In the genomic region with DNA sequence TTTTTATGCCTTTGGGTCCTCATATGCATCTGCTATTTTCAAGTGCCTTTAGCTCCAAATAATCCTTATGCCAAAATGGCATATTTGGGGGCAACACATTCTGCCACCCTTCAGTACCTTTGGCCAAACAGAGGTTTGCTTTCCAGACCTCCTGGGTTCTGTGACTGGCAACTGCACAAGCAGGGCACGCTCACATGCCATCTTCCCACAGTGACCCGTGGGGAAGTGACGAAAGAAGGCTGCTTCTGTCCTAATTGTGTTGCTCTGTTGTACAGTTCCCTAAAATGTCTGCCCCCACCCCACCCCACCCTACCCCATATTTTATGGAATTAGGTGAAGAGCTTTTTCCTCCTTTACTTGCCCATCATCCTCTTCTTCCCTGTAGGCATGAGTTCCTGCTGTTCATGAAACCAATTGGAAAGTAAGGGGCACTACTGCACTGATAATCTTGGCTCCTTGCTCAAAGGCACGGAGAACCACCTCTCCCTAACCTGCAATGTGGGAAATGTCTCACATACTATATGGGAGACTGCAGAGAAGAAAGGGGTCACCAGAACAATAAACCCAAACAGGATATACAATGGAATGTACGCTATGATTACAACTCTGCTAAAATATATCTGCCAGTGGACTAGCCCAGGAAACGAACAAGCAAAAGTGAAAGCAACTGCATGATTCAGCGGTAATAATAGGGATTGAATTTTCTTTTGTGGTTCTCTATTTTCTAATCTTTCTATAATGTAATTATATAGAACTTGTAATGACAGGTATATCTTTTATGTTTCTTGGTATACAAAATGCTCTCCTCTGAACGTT, we compare ENCODE assay signal across 8 cellular contexts. TPM values are rescaled to one million over a fixed set of nuclear protein-coding genes. Genes with fewer than 3 reads are reported as not detected.
DNase-seq lines count a peak whose midpoint lies in the region; ATAC-seq and TF ChIP-seq lines count a peak whose summit lies in the region.

No MANE protein-coding gene starts in this region.

- TF ChIP-seq CTCF in right atrium auricular region (IDR thresholded peaks at IDR 0.05), result no peak

- H3K36me3 Mint-ChIP-seq in stimulated activated naive B cell treated with anti-CD40 and anti-IgM and Interleukin-4, amounts not matched to agents 10 μg/mL and 1 μg/mL and 100 μg/mL, for 72 hours, result no peaks in the 10 kb centered on the region

- ATAC-seq in stimulated activated naive B cell treated with anti-CD40 and anti-IgM and Interleukin-4, amounts not matched to agents 10 μg/mL and 1 μg/mL and 100 μg/mL, for 72 hours (replicated peaks), result peak; percentile 81
- ATAC-seq in GM21529 (IDR thresholded peaks at IDR 0.05; ENCODE audit: unreplicated experiment), result no peak
- no peak for ATAC-seq in GM18867 (IDR thresholded peaks at IDR 0.05; ENCODE audit: unreplicated experiment)
- no peak for ATAC-seq in GM21528 (IDR thresholded peaks at IDR 0.05; ENCODE audit: low FRiP score, unreplicated experiment)

- H3K9me3 ChIP-seq in right atrium auricular region, result no peaks in the 10 kb centered on the region

- peaks cover 3 to 23% of the 10 kb centered on the region in 2 donors for H3K4me1 ChIP-seq in right atrium auricular region

- peaks cover 30 to 58% of the 10 kb centered on the region in 2 donors for H3K4me1 Mint-ChIP-seq in stimulated activated naive B cell treated with anti-CD40 and anti-IgM and Interleukin-4, amounts not matched to agents 10 μg/mL and 1 μg/mL and 100 μg/mL, for 72 hours

- no peaks in the 10 kb centered on the region for H3K27me3 Mint-ChIP-seq in stimulated activated naive B cell treated with anti-CD40 and anti-IgM and Interleukin-4, amounts not matched to agents 10 μg/mL and 1 μg/mL and 100 μg/mL, for 72 hours

- H3K36me3 ChIP-seq in right atrium auricular region, result no peaks in the 10 kb centered on the region

- DNase-seq in Daoy (ENCODE audit: low read depth) (peak; percentile 75), NCI-H2227 treated with DMSO at 0.1 percent for 48 hours (lab: John Stamatoyannopoulos, UW) (peak; percentile 56), right atrium auricular region (ENCODE audit: low spot score) (peak; percentile 63)
- peak; percentile 79 for DNase-seq in activated effector memory CD4-positive, alpha-beta T cell treated with anti-CD3 and anti-CD28 coated beads, Interleukin-2, amount 50 U/mL, for 16 hours
- peak; percentile 47 for DNase-seq in stimulated activated naive B cell treated with anti-CD40 and anti-IgM and Interleukin-4, amounts not matched to agents 10 μg/mL and 1 μg/mL and 100 μg/mL, for 72 hours

- peak overlapping the region; percentile 7 to 31 for H3K4me3 ChIP-seq in right atrium auricular region

- peak overlapping the region; percentile 58 to 62 for H3K27ac ChIP-seq in right atrium auricular region

- no peaks in the 10 kb centered on the region for H3K27me3 ChIP-seq in right atrium auricular region

- peak overlapping the region; percentile 80 to 86 for H3K4me3 Mint-ChIP-seq in stimulated activated naive B cell treated with anti-CD40 and anti-IgM and Interleukin-4, amounts not matched to agents 10 μg/mL and 1 μg/mL and 100 μg/mL, for 72 hours

- H3K9me3 Mint-ChIP-seq in stimulated activated naive B cell treated with anti-CD40 and anti-IgM and Interleukin-4, amounts not matched to agents 10 μg/mL and 1 μg/mL and 100 μg/mL, for 72 hours, result no peaks in the 10 kb centered on the region

- H3K27ac Mint-ChIP-seq in stimulated activated naive B cell treated with anti-CD40 and anti-IgM and Interleukin-4, amounts not matched to agents 10 μg/mL and 1 μg/mL and 100 μg/mL, for 72 hours, result peak overlapping the region; percentile 95

RNA-seq across cellular contexts. Expression of gene SLFN12L, which starts 3.3 kb away (rescaled TPM):
- 0.91 and 1.1 TPM in 2 replicates for total RNA-seq in Daoy (2014; rRNA removed; shearing (Covaris generic))
- total RNA-seq in right atrium auricular region, result under 1 TPM; 0.22 to 0.59 TPM

RNA-seq across cellular contexts. Expression of gene SLFN14, which starts 19.8 kb away (rescaled TPM):
- total RNA-seq in Daoy (2014; rRNA removed; shearing (Covaris generic)), result not detected in 2 replicates
- total RNA-seq in right atrium auricular region, result not detected

RNA-seq across cellular contexts. Expression of gene PEX12, which starts 37.6 kb away (rescaled TPM):
- total RNA-seq in Daoy (2014; rRNA removed; shearing (Covaris generic)), result 11.0 and 13.5 TPM in 2 replicates
- 1 to 10 TPM; 8.7 to 8.9 TPM for total RNA-seq in right atrium auricular region

RNA-seq across cellular contexts. Expression of gene AP2B1, which starts 46.3 kb away (rescaled TPM):
- total RNA-seq in Daoy (2014; rRNA removed; shearing (Covaris generic)), result 87.9 and 88.1 TPM in 2 replicates
- 10 to 100 TPM; 79.8 to 80.1 TPM for total RNA-seq in right atrium auricular region

Comparison
In these comparisons a context has a peak if more than half of its experiments do, and no peak if none do; other contexts are left out.
1. ATAC-seq: peak in stimulated activated naive B cell treated with anti-CD40 and anti-IgM and Interleukin-4, amounts not matched to agents 10 μg/mL and 1 μg/mL and 100 μg/mL, for 72 hours (2 of 2); none in GM21529 (single experiment), GM18867 (single experiment) and GM21528 (single experiment).
2. Peak in every context shown above with its lines, with median percentiles within 50 percentile points of each other: DNase-seq.